In the genomic region with DNA sequence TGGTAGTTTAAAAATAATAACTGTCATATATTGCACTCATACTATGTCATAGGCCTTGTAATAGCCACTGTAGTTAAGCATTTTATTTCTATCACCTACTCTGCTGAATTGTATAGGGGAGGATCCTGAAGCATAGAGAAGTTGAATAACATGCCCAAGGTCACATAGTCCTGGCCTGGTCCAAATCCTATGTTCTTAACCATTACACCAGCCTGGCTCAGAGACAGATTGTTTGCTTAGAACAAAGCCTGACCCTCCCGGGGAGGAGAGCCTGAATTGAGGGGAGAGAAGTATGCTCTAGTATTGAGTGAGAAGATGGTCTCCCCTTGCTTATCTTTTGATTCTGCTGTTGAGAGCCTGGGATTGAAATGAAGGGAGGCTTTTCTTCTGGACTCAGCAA, we compare ENCODE assay signal across 16 cellular contexts. TPM values are rescaled to one million over a fixed set of nuclear protein-coding genes. Genes with fewer than 3 reads are reported as not detected.
DNase-seq lines count a peak whose midpoint lies in the region; ATAC-seq and TF ChIP-seq lines count a peak whose summit lies in the region.
"Had no signal": no experiment of that assay in that cellular context is flagged by ENCODE, and none has a peak within 500 bp of the region (broad histone marks: within the 10 kb centered on the region; RNA-seq: fewer than 3 reads in every experiment).

No MANE protein-coding gene starts in this region.

- peaks cover 32% of the 10 kb centered on the region for H3K4me1 Mint-ChIP-seq in CD8-positive, alpha-beta T cell (ENCODE audit: low read depth)
- peaks cover 40% of the 10 kb centered on the region for H3K4me1 Mint-ChIP-seq in activated B cell treated with CpG ODN at 0.5 μM for 24 hours
- H3K4me1 Mint-ChIP-seq in natural killer cell, result peaks cover 15 to 18% of the 10 kb centered on the region in 2 donors
- peaks cover 12% of the 10 kb centered on the region for H3K4me1 Mint-ChIP-seq in osteocyte (ENCODE audit: unreplicated experiment)

- intact Hi-C loops in CD8-positive, alpha-beta T cell (cut with DNase I, micrococcal nuclease), result no loop called here
- intact Hi-C loops in activated B cell treated with CpG ODN at 0.5 μM for 24 hours (cut with micrococcal nuclease), result no loop called here
- intact Hi-C loops in natural killer cell (cut with micrococcal nuclease), result no loop called here

- H3K27ac Mint-ChIP-seq in CD8-positive, alpha-beta T cell, result peak overlapping the region; percentile 5
- H3K27ac Mint-ChIP-seq in activated B cell treated with CpG ODN at 0.5 μM for 24 hours (peak overlapping the region; percentile 2), natural killer cell (peak overlapping the region in 1 of 2 donors; percentile 12), osteocyte (ENCODE audit: unreplicated experiment) (no peak overlapping the region)
- H3K27ac Mint-ChIP-seq: nephron progenitor cell had no signal

- CTCF ChIA-PET in CD8-positive, alpha-beta T cell (lab: Charles Lee), result no interaction called here
- CTCF ChIA-PET in activated B cell treated with CpG ODN at 0.5 μM for 24 hours (lab: Charles Lee), result no interaction called here

- TF ChIP-seq CTCF in CD8-positive, alpha-beta T cell (IDR thresholded peaks at IDR 0.05), result no peak
- TF ChIP-seq CTCF in HL-60 (IDR thresholded peaks at IDR 0.05; ENCODE audit: insufficient read depth, low read length) (no peak), activated B cell treated with CpG ODN at 0.5 μM for 24 hours (IDR thresholded peaks at IDR 0.05) (no peak), natural killer cell (IDR thresholded peaks at IDR 0.05) (no peak), osteocyte (IDR thresholded peaks at IDR 0.05) (no peak)

- no peaks in the 10 kb centered on the region for H3K9me3 ChIP-seq in CD8-positive, alpha-beta T cell (ENCODE audit: low read length)
- H3K9me3 ChIP-seq: thoracic aorta had no signal

- H3K36me3 Mint-ChIP-seq in CD8-positive, alpha-beta T cell, result peaks cover 25% of the 10 kb centered on the region
- H3K36me3 Mint-ChIP-seq in activated B cell treated with CpG ODN at 0.5 μM for 24 hours (ENCODE audit: low read depth) (peaks cover 18% of the 10 kb centered on the region), natural killer cell (no peaks in the 10 kb centered on the region), osteocyte (ENCODE audit: unreplicated experiment) (peaks cover 3% of the 10 kb centered on the region)

- H3K27ac ChIP-seq in CD8-positive, alpha-beta T cell (ENCODE audit: low read depth, low read length), result no peak overlapping the region
- H3K27ac ChIP-seq in HL-60 (replicated peaks), result 0 out of 2 replicates have a peak overlapping the region, but pooled peaks have one; percentile 3
- H3K27ac ChIP-seq: coronary artery, thoracic aorta had no signal

- no peak for DNase-seq in CD8-positive, alpha-beta T cell
- DNase-seq in HL-60 (ENCODE audit: low read depth in 1 of 2, low spot score in 1 of 2) (no peak), activated B cell treated with CpG ODN at 0.5 μM for 24 hours (no peak), natural killer cell (no peak), anterior cingulate cortex (lab: John Stamatoyannopoulos, UW) (no peak), osteocyte (ENCODE audit: extremely low spot score, unreplicated experiment) (no peak)
- no peak for DNase-seq in stimulated activated CD4-positive, alpha-beta T cell treated with anti-CD3 and anti-CD28 coated beads, Interleukin-15, amount 100 ng/mL, for 24 hours
- DNase-seq: activated CD4-positive, CD25-positive, alpha-beta regulatory T cell treated with anti-CD3 and anti-CD28 coated beads, Interleukin-2, amount 50 U/mL, for 72 hours; GF-D8; hypothalamus; mesenchymal stem cell; nephron progenitor cell had no signal

- no peak overlapping the region for H3K4me3 ChIP-seq in CD8-positive, alpha-beta T cell (ENCODE audit: low read depth, low read length)
- no peak overlapping the region for H3K4me3 ChIP-seq in HL-60 (replicated peaks; ENCODE audit: insufficient read depth, low read length)
- H3K4me3 ChIP-seq: coronary artery, thoracic aorta had no signal

- H3K27me3 Mint-ChIP-seq in CD8-positive, alpha-beta T cell (ENCODE audit: low read depth), result no peaks in the 10 kb centered on the region
- no peaks in the 10 kb centered on the region for H3K27me3 Mint-ChIP-seq in activated B cell treated with CpG ODN at 0.5 μM for 24 hours
- H3K27me3 Mint-ChIP-seq in natural killer cell (ENCODE audit: low read depth in 2 of 2), result no peaks in the 10 kb centered on the region
- no peaks in the 10 kb centered on the region for H3K27me3 Mint-ChIP-seq in osteocyte (ENCODE audit: unreplicated experiment)

- no peak overlapping the region for H3K4me3 Mint-ChIP-seq in CD8-positive, alpha-beta T cell
- H3K4me3 Mint-ChIP-seq in activated B cell treated with CpG ODN at 0.5 μM for 24 hours, result no peak overlapping the region
- H3K4me3 Mint-ChIP-seq in natural killer cell, result peak overlapping the region; percentile 45
- H3K4me3 Mint-ChIP-seq in osteocyte (ENCODE audit: unreplicated experiment), result no peak overlapping the region

- POLR2A ChIA-PET in CD8-positive, alpha-beta T cell (lab: Charles Lee), result no interaction called here
- POLR2A ChIA-PET in activated B cell treated with CpG ODN at 0.5 μM for 24 hours (lab: Charles Lee), result no interaction called here

- H3K36me3 ChIP-seq in CD8-positive, alpha-beta T cell (ENCODE audit: insufficient read depth, low read length), result peaks cover 7% of the 10 kb centered on the region

- no peaks in the 10 kb centered on the region for H3K27me3 ChIP-seq in CD8-positive, alpha-beta T cell (ENCODE audit: insufficient read depth, low read length)
- no peaks in the 10 kb centered on the region for H3K27me3 ChIP-seq in HL-60 (ENCODE audit: insufficient read depth, poor library complexity, severe bottlenecking)

- no peaks in the 10 kb centered on the region for H3K9me3 Mint-ChIP-seq in CD8-positive, alpha-beta T cell
- no peaks in the 10 kb centered on the region for H3K9me3 Mint-ChIP-seq in activated B cell treated with CpG ODN at 0.5 μM for 24 hours
- H3K9me3 Mint-ChIP-seq in natural killer cell, result no peaks in the 10 kb centered on the region
- no peaks in the 10 kb centered on the region for H3K9me3 Mint-ChIP-seq in osteocyte (ENCODE audit: unreplicated experiment)
- H3K9me3 Mint-ChIP-seq: nephron progenitor cell had no signal

- no peak for ATAC-seq in CD8-positive, alpha-beta T cell
- ATAC-seq in activated B cell treated with CpG ODN at 0.5 μM for 24 hours (ENCODE audit: low read depth) (no peak), natural killer cell (no peak), GM18907 (IDR thresholded peaks at IDR 0.05; ENCODE audit: unreplicated experiment) (no peak)
- ATAC-seq: Right ventricle myocardium inferior had no signal

- peaks cover 18% of the 10 kb centered on the region for H3K4me1 ChIP-seq in CD8-positive, alpha-beta T cell (ENCODE audit: insufficient read depth, low read length)

RNA-seq across cellular contexts. Expression of a gene that starts 2.2 kb away (rescaled TPM):
- 10 to 100 TPM in 1 of 2 experiments, 1 to 10 TPM in 1; 9.6 to 10.7 TPM for total RNA-seq in CD8-positive, alpha-beta T cell
- total RNA-seq in activated B cell treated with CpG ODN at 0.5 μM for 24 hours, result 13.2 and 16.5 TPM in 2 replicates
- 10 to 100 TPM; 16.9 to 24.3 (median 17.5) TPM for total RNA-seq in natural killer cell
- 9.4 and 10.1 TPM in 2 replicates for total RNA-seq in osteocyte

RNA-seq across cellular contexts. Expression of a gene that starts 41.9 kb away (rescaled TPM):
- total RNA-seq in CD8-positive, alpha-beta T cell, result 10 to 100 TPM; 38.1 to 42.3 TPM
- 129 and 138 TPM in 2 replicates for total RNA-seq in activated B cell treated with CpG ODN at 0.5 μM for 24 hours
- 100 to 1,000 TPM in 2 of 3 donors, 10 to 100 TPM in 1; 76.9 to 117 (median 106) TPM for total RNA-seq in natural killer cell
- 153 and 155 TPM in 2 replicates for total RNA-seq in osteocyte

RNA-seq across cellular contexts. Expression of a gene that starts 42.0 kb away (rescaled TPM):
- 10 to 100 TPM; 19.2 to 20.9 TPM for total RNA-seq in CD8-positive, alpha-beta T cell
- total RNA-seq in activated B cell treated with CpG ODN at 0.5 μM for 24 hours, result 40.0 and 50.5 TPM in 2 replicates
- 10 to 100 TPM; 12.7 to 14.3 (median 14.3) TPM for total RNA-seq in natural killer cell
- total RNA-seq in osteocyte, result 12.1 and 16.1 TPM in 2 replicates
